Comparison of ENCODE assay signal across 15 cellular contexts in genomic region chr3:128079823-128080222, GRCh38.
"Had no signal": no experiment of that assay in that cellular context is flagged by ENCODE, and none has a peak within 500 bp of the region (broad histone marks: within the 10 kb centered on the region; RNA-seq: fewer than 3 reads in every experiment).

No MANE protein-coding gene starts in this region.

- H3K27me3 Mint-ChIP-seq: activated B cell treated with CpG ODN at 0.5 μM for 24 hours; activated naive CD8-positive, alpha-beta T cell; T-helper 17 cell had no signal

- H3K4me3 ChIP-seq: breast epithelium, dorsolateral prefrontal cortex, skin epidermis, tibial artery had no signal

- H3K27me3 ChIP-seq: breast epithelium, dorsolateral prefrontal cortex, tibial artery had no signal

- DNase-seq: activated B cell treated with CpG ODN at 0.5 μM for 24 hours; activated CD4-positive, alpha-beta T cell treated with anti-CD3 and anti-CD28 coated beads, Interleukin-2, amount 50 U/mL, for 1 hour; activated gamma-delta T cell; activated T-cell treated with anti-CD3 and anti-CD28 coated beads, Interleukin-2, amount 50 U/mL, for 24 hours; amygdala; dorsolateral prefrontal cortex; glutamatergic neuron; immature natural killer cell; left cardiac atrium; T-helper 17 cell; tibial artery had no signal

- H3K9me3 Mint-ChIP-seq: activated B cell treated with CpG ODN at 0.5 μM for 24 hours; activated T-cell treated with anti-CD3 and anti-CD28 coated beads, Interleukin-2, amount 50 U/mL, for 24 hours; immature natural killer cell; nephron had no signal

- H3K27ac ChIP-seq: breast epithelium, dorsolateral prefrontal cortex, tibial artery had no signal

- H3K4me1 ChIP-seq: breast epithelium had no signal

- H3K4me3 Mint-ChIP-seq: activated B cell treated with CpG ODN at 0.5 μM for 24 hours; activated naive CD8-positive, alpha-beta T cell; activated T-cell treated with anti-CD3 and anti-CD28 coated beads, Interleukin-2, amount 50 U/mL, for 24 hours; immature natural killer cell; T-helper 17 cell had no signal

- H3K27ac Mint-ChIP-seq: activated B cell treated with CpG ODN at 0.5 μM for 24 hours; activated naive CD8-positive, alpha-beta T cell; activated T-cell treated with anti-CD3 and anti-CD28 coated beads, Interleukin-2, amount 50 U/mL, for 24 hours; immature natural killer cell; nephron had no signal

- H3K36me3 ChIP-seq: breast epithelium had no signal

- H3K9me3 ChIP-seq: breast epithelium, tibial artery had no signal
